ENCODE assay signal across 8 cellular contexts in the genomic region with DNA sequence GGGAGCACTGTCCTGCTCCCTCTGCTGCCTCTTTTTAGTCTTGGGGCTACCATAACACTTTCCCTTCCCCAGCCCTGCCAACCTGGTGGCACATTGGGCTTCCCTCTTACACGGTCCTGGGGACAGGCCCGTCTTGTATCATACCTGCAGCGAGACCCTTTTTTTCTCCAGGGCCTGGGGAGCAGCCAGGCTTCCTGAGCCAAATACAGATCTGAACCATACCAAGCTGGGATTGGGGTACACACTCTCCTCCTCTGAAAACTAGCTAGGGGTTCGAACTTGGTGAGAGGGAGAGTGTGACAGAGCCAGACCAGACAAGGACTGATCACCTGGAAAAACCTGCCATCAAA.
DNase-seq lines count a peak whose midpoint lies in the region; ATAC-seq and TF ChIP-seq lines count a peak whose summit lies in the region.
"Not testable (repeated sequence)": the region's sequence is repeated elsewhere in the genome, so short reads cannot be mapped to it uniquely, and the experiment has no call there.

No MANE protein-coding gene starts in this region.

- H3K18ac ChIP-seq in mesendoderm (ENCODE audit: low read length), result not testable (repeated sequence)

- H4K8ac ChIP-seq in mesendoderm (ENCODE audit: low read depth, low read length), result not testable (repeated sequence)

- not testable (repeated sequence) for H3K4me3 ChIP-seq in CD4-positive, CD25-positive, alpha-beta regulatory T cell (ENCODE audit: low read depth, low read length); mesendoderm (ENCODE audit: low read length)
- 0 out of 2 replicates have a peak overlapping the region, but pooled peaks have one; percentile 77 for H3K4me3 ChIP-seq in HUES6 (ENCODE audit: low read depth, low read length)

- H3K4me1 Mint-ChIP-seq in CD4-positive, CD25-positive, alpha-beta regulatory T cell, result peaks cover 11 to 30% (median 24%) of the 10 kb centered on the region in 4 donors
- H3K4me1 Mint-ChIP-seq in T-helper 2 cell treated with Interferon-gamma antibody and Interleukin-4, amounts not matched to agents 5 μg/mL and 100 μg/mL, for 36 hours (ENCODE audit: low read depth), result peaks cover 22% of the 10 kb centered on the region
- H3K4me1 Mint-ChIP-seq in activated naive CD4-positive, alpha-beta T cell treated with anti-CD3 and anti-CD28 coated beads for 36 hours (ENCODE audit: low read depth), result peaks cover 16% of the 10 kb centered on the region
- peaks cover 35% of the 10 kb centered on the region for H3K4me1 Mint-ChIP-seq in dendritic cell treated with granulocyte-macrophage colony-stimulating factor and Interleukin-4, amounts not matched to agents 40 ng/mL and 50 ng/mL, for 4 days (ENCODE audit: low read depth)
- peaks cover 20% of the 10 kb centered on the region for H3K4me1 Mint-ChIP-seq in type B pancreatic cell (ENCODE audit: unreplicated experiment)

- H3K9me3 ChIP-seq in CD4-positive, CD25-positive, alpha-beta regulatory T cell (ENCODE audit: control insufficient read depth in 2 of 2, low read length in 2 of 2); HUES6 (ENCODE audit: control insufficient read depth, insufficient read depth, low read depth, low read length): not testable (repeated sequence)

- not testable (repeated sequence) for H2AK5ac ChIP-seq in mesendoderm (ENCODE audit: low read length)

- H3K9me3 Mint-ChIP-seq in CD4-positive, CD25-positive, alpha-beta regulatory T cell; T-helper 2 cell treated with Interferon-gamma antibody and Interleukin-4, amounts not matched to agents 5 μg/mL and 100 μg/mL, for 36 hours; activated naive CD4-positive, alpha-beta T cell treated with anti-CD3 and anti-CD28 coated beads for 36 hours; dendritic cell treated with granulocyte-macrophage colony-stimulating factor and Interleukin-4, amounts not matched to agents 40 ng/mL and 50 ng/mL, for 4 days; type B pancreatic cell: not testable (repeated sequence)

- not testable (repeated sequence) for H3K4me2 ChIP-seq in mesendoderm (ENCODE audit: low read length)

- not testable (repeated sequence) for H3K79me2 ChIP-seq in mesendoderm (ENCODE audit: control insufficient read depth, insufficient read depth, low read length)

- H2BK15ac ChIP-seq in mesendoderm (replicated peaks; ENCODE audit: low read depth), result not testable (repeated sequence)

- H2BK120ac ChIP-seq in mesendoderm (ENCODE audit: low read depth, low read length), result not testable (repeated sequence)

- not testable (repeated sequence) for H3K23ac ChIP-seq in mesendoderm (ENCODE audit: low read length)

- not testable (repeated sequence) for H3K4ac ChIP-seq in mesendoderm (ENCODE audit: low read depth, low read length)

- not testable (repeated sequence) for H3K27me3 Mint-ChIP-seq in CD4-positive, CD25-positive, alpha-beta regulatory T cell; T-helper 2 cell treated with Interferon-gamma antibody and Interleukin-4, amounts not matched to agents 5 μg/mL and 100 μg/mL, for 36 hours (ENCODE audit: low read depth); activated naive CD4-positive, alpha-beta T cell treated with anti-CD3 and anti-CD28 coated beads for 36 hours (ENCODE audit: low read depth); dendritic cell treated with granulocyte-macrophage colony-stimulating factor and Interleukin-4, amounts not matched to agents 40 ng/mL and 50 ng/mL, for 4 days; type B pancreatic cell

- not testable (repeated sequence) for H3K36me3 ChIP-seq in CD4-positive, CD25-positive, alpha-beta regulatory T cell (ENCODE audit: control insufficient read depth, insufficient read depth, low read length); HUES6 (ENCODE audit: control insufficient read depth, insufficient read depth, low read length); mesendoderm (ENCODE audit: control insufficient read depth, insufficient read depth, low read length)

- peak overlapping the region; percentile 25 for H3K56ac ChIP-seq in mesendoderm (ENCODE audit: low read length)

- peak overlapping the region; percentile 99 for H3K27ac ChIP-seq in CD4-positive, CD25-positive, alpha-beta regulatory T cell (ENCODE audit: insufficient read depth, low read length, poor library complexity, severe bottlenecking)
- H3K27ac ChIP-seq in HUES6 (ENCODE audit: low read depth, low read length), result peak overlapping the region; percentile 74; the same call in 1 of the 2 replicates
- H3K27ac ChIP-seq in mesendoderm (ENCODE audit: low read depth, low read length), result not testable (repeated sequence)

- not testable (repeated sequence) for H3K27me3 ChIP-seq in CD4-positive, CD25-positive, alpha-beta regulatory T cell (ENCODE audit: control insufficient read depth, insufficient read depth, low read length); HUES6 (ENCODE audit: control insufficient read depth, insufficient read depth, low read length); mesendoderm (ENCODE audit: insufficient read depth, low read length, poor library complexity)

- H3K79me1 ChIP-seq in mesendoderm (ENCODE audit: low read length), result not testable (repeated sequence)

- H3K4me3 Mint-ChIP-seq in CD4-positive, CD25-positive, alpha-beta regulatory T cell, result peak overlapping the region; percentile 72 to 100 (median 90)
- peak overlapping the region; percentile 99 for H3K4me3 Mint-ChIP-seq in T-helper 2 cell treated with Interferon-gamma antibody and Interleukin-4, amounts not matched to agents 5 μg/mL and 100 μg/mL, for 36 hours
- peak overlapping the region; percentile 88 for H3K4me3 Mint-ChIP-seq in activated naive CD4-positive, alpha-beta T cell treated with anti-CD3 and anti-CD28 coated beads for 36 hours
- H3K4me3 Mint-ChIP-seq in dendritic cell treated with granulocyte-macrophage colony-stimulating factor and Interleukin-4, amounts not matched to agents 40 ng/mL and 50 ng/mL, for 4 days, result peak overlapping the region; percentile 87
- H3K4me3 Mint-ChIP-seq in type B pancreatic cell, result peak overlapping the region; percentile 80

- CTCF ChIA-PET in activated naive CD4-positive, alpha-beta T cell treated with anti-CD3 and anti-CD28 coated beads for 36 hours (lab: Charles Lee), result not testable (repeated sequence)

- WGBS in mesendoderm (ENCODE audit: extremely low coverage, insufficient coverage, low lambda C conversion rate), result no CpG with 5 or more reads among the region's 4 CpGs

- not testable (repeated sequence) for TF ChIP-seq CTCF in type B pancreatic cell (conservative IDR thresholded peaks at IDR 0.05)

- not testable (repeated sequence) for ATAC-seq in CD4-positive, CD25-positive, alpha-beta regulatory T cell (ENCODE audit: low read depth in 2 of 2)

- intact Hi-C loops in activated naive CD4-positive, alpha-beta T cell treated with anti-CD3 and anti-CD28 coated beads for 36 hours (cut with micrococcal nuclease), result loop anchor here (10.0 kb wide), 1 partner anchor 161 kb away; no protein-coding TSS in a partner anchor
- intact Hi-C loops in dendritic cell treated with granulocyte-macrophage colony-stimulating factor and Interleukin-4, amounts not matched to agents 40 ng/mL and 50 ng/mL, for 4 days (cut with micrococcal nuclease), result loop anchor here (5.0 kb wide), 1 partner anchor 864 kb away; the partner anchor contains the start of gene GUSB
- intact Hi-C loops in posterior vena cava (cut with DNase I), result not testable (repeated sequence)

- H3K9ac ChIP-seq in HUES6 (ENCODE audit: low read length), result peak overlapping the region; percentile 83
- H3K9ac ChIP-seq in mesendoderm (ENCODE audit: low read length), result not testable (repeated sequence)

- peaks cover 19% of the 10 kb centered on the region for H3K4me1 ChIP-seq in CD4-positive, CD25-positive, alpha-beta regulatory T cell (ENCODE audit: control insufficient read depth, insufficient read depth, low read length, poor library complexity, severe bottlenecking)
- peaks cover 23% of the 10 kb centered on the region for H3K4me1 ChIP-seq in HUES6 (ENCODE audit: control insufficient read depth, insufficient read depth, low read length)
- H3K4me1 ChIP-seq in mesendoderm (ENCODE audit: control insufficient read depth, low read depth, low read length), result not testable (repeated sequence)

- not testable (repeated sequence) for H4K5ac ChIP-seq in mesendoderm (ENCODE audit: low read length)

- H2BK5ac ChIP-seq in mesendoderm (ENCODE audit: low read length), result not testable (repeated sequence)

- H3K36me3 Mint-ChIP-seq in CD4-positive, CD25-positive, alpha-beta regulatory T cell; T-helper 2 cell treated with Interferon-gamma antibody and Interleukin-4, amounts not matched to agents 5 μg/mL and 100 μg/mL, for 36 hours (ENCODE audit: low read depth); activated naive CD4-positive, alpha-beta T cell treated with anti-CD3 and anti-CD28 coated beads for 36 hours (ENCODE audit: low read depth); dendritic cell treated with granulocyte-macrophage colony-stimulating factor and Interleukin-4, amounts not matched to agents 40 ng/mL and 50 ng/mL, for 4 days (ENCODE audit: low read depth); type B pancreatic cell: not testable (repeated sequence)

- DNase-seq in CD4-positive, CD25-positive, alpha-beta regulatory T cell; T-helper 2 cell treated with Interferon-gamma antibody and Interleukin-4, amounts not matched to agents 5 μg/mL and 100 μg/mL, for 36 hours (ENCODE audit: low spot score); activated naive CD4-positive, alpha-beta T cell treated with anti-CD3 and anti-CD28 coated beads for 36 hours; mesendoderm; type B pancreatic cell (ENCODE audit: extremely low spot score, unreplicated experiment): not testable (repeated sequence)
- DNase-seq in posterior vena cava (ENCODE audit: low spot score), result peak; percentile 62

- H3K27ac Mint-ChIP-seq in CD4-positive, CD25-positive, alpha-beta regulatory T cell, result peak overlapping the region; percentile 99 to 100 (median 99)
- H3K27ac Mint-ChIP-seq in T-helper 2 cell treated with Interferon-gamma antibody and Interleukin-4, amounts not matched to agents 5 μg/mL and 100 μg/mL, for 36 hours, result peak overlapping the region; percentile 100
- H3K27ac Mint-ChIP-seq in activated naive CD4-positive, alpha-beta T cell treated with anti-CD3 and anti-CD28 coated beads for 36 hours, result peak overlapping the region; percentile 98
- peak overlapping the region; percentile 97 for H3K27ac Mint-ChIP-seq in dendritic cell treated with granulocyte-macrophage colony-stimulating factor and Interleukin-4, amounts not matched to agents 40 ng/mL and 50 ng/mL, for 4 days
- H3K27ac Mint-ChIP-seq in type B pancreatic cell, result peak overlapping the region; percentile 100
